In genomic region chr2:47903781-47904447, GRCh38 we compare ENCODE assay signal across 8 cellular contexts. TPM values are rescaled to one million over a fixed set of nuclear protein-coding genes. Genes with fewer than 3 reads are reported as not detected.
DNase-seq lines count a peak whose midpoint lies in the region; ATAC-seq and TF ChIP-seq lines count a peak whose summit lies in the region.

No MANE protein-coding gene starts in this region.

- no peaks in the 10 kb centered on the region for H3K36me3 ChIP-seq in mucosa of stomach (ENCODE audit: control insufficient read depth, insufficient read depth, low read length)

- ATAC-seq in central memory CD8-positive, alpha-beta T cell (replicated peaks; ENCODE audit: extremely low read depth, poor library complexity, severe bottlenecking): no peak
- ATAC-seq in HG02840 (IDR thresholded peaks at IDR 0.05; ENCODE audit: low FRiP score, unreplicated experiment) (no peak), GM19035 (IDR thresholded peaks at IDR 0.05; ENCODE audit: unreplicated experiment) (no peak)

- H3K9me3 Mint-ChIP-seq in central memory CD8-positive, alpha-beta T cell: no peaks in the 10 kb centered on the region

- peak overlapping the region; percentile 93 for H3K27ac Mint-ChIP-seq in central memory CD8-positive, alpha-beta T cell (ENCODE audit: low read depth)

- H3K27me3 ChIP-seq in AG04450 (ENCODE audit: control insufficient read depth, insufficient read depth, low read length): no peaks in the 10 kb centered on the region
- H3K27me3 ChIP-seq in mucosa of stomach (ENCODE audit: control insufficient read depth, insufficient read depth, low read length): no peaks in the 10 kb centered on the region

- no peak for TF ChIP-seq CTCF in AG04450 (IDR thresholded peaks at IDR 0.05; ENCODE audit: low read depth, low read length)

- DNase-seq in AG04450 (ENCODE audit: low read depth, low spot score): no peak
- no peak for DNase-seq in Jurkat, Clone E6-1 (ENCODE audit: low read depth, low spot score)
- DNase-seq in central memory CD8-positive, alpha-beta T cell (ENCODE audit: low spot score in 2 of 2): no peak
- no peak for DNase-seq in iPS-NIHi7 (ENCODE audit: extremely low spot score)
- DNase-seq in cerebellar cortex (ENCODE audit: low spot score): no peak

- H3K4me3 ChIP-seq in AG04450 (ENCODE audit: low read depth, low read length): peak overlapping the region; percentile 83
- H3K4me3 ChIP-seq in Jurkat, Clone E6-1 (ENCODE audit: low read length): peak overlapping the region; percentile 66
- peak overlapping the region; percentile 75 for H3K4me3 ChIP-seq in mucosa of stomach (ENCODE audit: low read length)

- POLR2A ChIA-PET in AG04450 (lab: Yijun Ruan, JAX): no interaction called here

- H3K27ac ChIP-seq in AG04450 (ENCODE audit: low read depth, low read length): no peak overlapping the region

- H3K4me1 Mint-ChIP-seq in central memory CD8-positive, alpha-beta T cell: peaks cover 50% of the 10 kb centered on the region

- no peaks in the 10 kb centered on the region for H3K4me1 ChIP-seq in mucosa of stomach (ENCODE audit: control insufficient read depth, insufficient read depth, low read length)

- H3K9me3 ChIP-seq in AG04450 (ENCODE audit: control insufficient read depth, insufficient read depth, low read length) (no peaks in the 10 kb centered on the region; the same call in 1 of the 2 replicates), mucosa of stomach (ENCODE audit: control insufficient read depth, low read length) (no peaks in the 10 kb centered on the region)

- H3K27me3 Mint-ChIP-seq in central memory CD8-positive, alpha-beta T cell: no peaks in the 10 kb centered on the region

- H3K9ac ChIP-seq in mucosa of stomach (ENCODE audit: low read length): peak overlapping the region; percentile 95

- peaks cover 22% of the 10 kb centered on the region for H3K36me3 Mint-ChIP-seq in central memory CD8-positive, alpha-beta T cell (ENCODE audit: insufficient read depth)

- CTCF ChIA-PET in AG04450 (lab: Charles Lee): no interaction called here

- H3K4me3 Mint-ChIP-seq in central memory CD8-positive, alpha-beta T cell: peak overlapping the region; percentile 89

RNA-seq across cellular contexts. Expression of gene FBXO11, which starts 2.4 kb away (rescaled TPM):
- 55.9 and 65.8 TPM in 2 replicates for polyA plus RNA-seq in AG04450 (2011; rRNA removed)
- polyA minus RNA-seq in AG04450 (2011; rRNA and poly(A)+ RNA removed): 52.3 and 96.1 TPM in 2 replicates
- polyA plus RNA-seq in Jurkat, Clone E6-1 (2012; ENCODE audit: insufficient read depth, insufficient read length): 14.8 TPM
